In genomic region chr7:107122483-107122882, GRCh38 we compare ENCODE assay signal across 18 cellular contexts. TPM values are rescaled to one million over a fixed set of nuclear protein-coding genes. Genes with fewer than 3 reads are reported as not detected.
DNase-seq lines count a peak whose midpoint lies in the region; ATAC-seq and TF ChIP-seq lines count a peak whose summit lies in the region.
"Had no signal": no experiment of that assay in that cellular context is flagged by ENCODE, and none has a peak within 500 bp of the region (broad histone marks: within the 10 kb centered on the region; RNA-seq: fewer than 3 reads in every experiment).

No MANE protein-coding gene starts in this region.

- POLR2A ChIA-PET in BJ (lab: Charles Lee): no interaction called here
- POLR2A ChIA-PET in CD8-positive, alpha-beta T cell (lab: Charles Lee): interaction anchor here (0.7 kb wide), 1 partner anchor 45 kb away, joined by 3 read pairs; no protein-coding TSS in a partner anchor

- H3K27ac ChIP-seq in SJSA1: peak overlapping the region; percentile 29
- H3K27ac ChIP-seq in rectal smooth muscle tissue (ENCODE audit: low read depth, low read length): peak overlapping the region; percentile 3
- no peak overlapping the region for H3K27ac ChIP-seq in CD8-positive, alpha-beta T cell (ENCODE audit: low read depth, low read length)
- H3K27ac ChIP-seq: PC-9 had no signal

- peaks cover 25% of the 10 kb centered on the region for H3K4me1 ChIP-seq in SJSA1 (replicated peaks)
- H3K4me1 ChIP-seq in rectal smooth muscle tissue (ENCODE audit: control insufficient read depth, insufficient read depth, low read length): no peaks in the 10 kb centered on the region
- peaks cover 8% of the 10 kb centered on the region for H3K4me1 ChIP-seq in CD8-positive, alpha-beta T cell (ENCODE audit: insufficient read depth, low read length)

- H3K27me3 ChIP-seq in BJ (ENCODE audit: control insufficient read depth, insufficient read depth, low read length) (no peaks in the 10 kb centered on the region), SJSA1 (replicated peaks) (no peaks in the 10 kb centered on the region), rectal smooth muscle tissue (ENCODE audit: control insufficient read depth, insufficient read depth, low read length) (no peaks in the 10 kb centered on the region)
- no peaks in the 10 kb centered on the region for H3K27me3 ChIP-seq in CD8-positive, alpha-beta T cell (ENCODE audit: insufficient read depth, low read length)

- CTCF ChIA-PET in BJ (lab: Yijun Ruan, JAX): interaction anchor here (0.8 to 2.1 kb wide), 8 partner anchors 11 to 147 kb away, joined by 3 to 10 read pairs (median 4); partner anchors contain the start of gene HBP1
- CTCF ChIA-PET in CD8-positive, alpha-beta T cell (lab: Charles Lee): interaction anchor here (1.0 to 1.3 kb wide), 3 partner anchors 9 to 602 kb away, joined by 3 to 4 read pairs (median 3); no protein-coding TSS in a partner anchor

- no peak for TF ChIP-seq CTCF in BJ (IDR thresholded peaks at IDR 0.05; ENCODE audit: insufficient read depth, low read depth, low read length)
- no peak for TF ChIP-seq CTCF in fibroblast of villous mesenchyme (IDR thresholded peaks at IDR 0.05; ENCODE audit: insufficient read depth, low read depth, low read length)
- no peak for TF ChIP-seq CTCF in CD8-positive, alpha-beta T cell (IDR thresholded peaks at IDR 0.05)

- H3K4me1 Mint-ChIP-seq in CD8-positive, alpha-beta T cell (ENCODE audit: low read depth): peaks cover 16% of the 10 kb centered on the region

- H3K36me3 ChIP-seq in BJ (ENCODE audit: control insufficient read depth, insufficient read depth, low read length) (no peaks in the 10 kb centered on the region), SJSA1 (no peaks in the 10 kb centered on the region), rectal smooth muscle tissue (ENCODE audit: control insufficient read depth, insufficient read depth, low read length) (no peaks in the 10 kb centered on the region)
- H3K36me3 ChIP-seq in CD8-positive, alpha-beta T cell (ENCODE audit: insufficient read depth, low read length): no peaks in the 10 kb centered on the region

- intact Hi-C loops in CD8-positive, alpha-beta T cell (cut with DNase I, micrococcal nuclease): no loop called here

- no peak for ATAC-seq in HG03135 (IDR thresholded peaks at IDR 0.05; ENCODE audit: unreplicated experiment)
- no peak for ATAC-seq in CD8-positive, alpha-beta T cell
- ATAC-seq: esophagus mucosa, left colon had no signal

- no peak overlapping the region for H3K4me3 Mint-ChIP-seq in CD8-positive, alpha-beta T cell

- DNase-seq in BJ (ENCODE audit: low read depth) (peak; percentile 9), SJSA1 (ENCODE audit: low read depth in 1 of 2, low spot score in 2 of 2) (peak in 1 of 2 experiments; percentile 59), fibroblast of villous mesenchyme (ENCODE audit: low read depth) (peak; percentile 90), NCI-H187 treated with DMSO at 0.1 percent for 48 hours (lab: John Stamatoyannopoulos, UW) (no peak), Ammon's horn (ENCODE audit: low spot score) (no peak)
- DNase-seq in CD8-positive, alpha-beta T cell: no peak
- DNase-seq: activated CD4-positive, CD25-positive, alpha-beta regulatory T cell treated with anti-CD3 and anti-CD28 coated beads, Interleukin-2, amount 50 U/mL, for 72 hours; activated naive CD4-positive, alpha-beta T cell; GF-D8; H7; left colon; naive B cell; NCI-H1694; PC-9; T1000 had no signal

- H3K9ac ChIP-seq in rectal smooth muscle tissue (ENCODE audit: low read length): no peak overlapping the region

- no peaks in the 10 kb centered on the region for H3K36me3 Mint-ChIP-seq in CD8-positive, alpha-beta T cell
- H3K36me3 Mint-ChIP-seq: naive B cell had no signal

- H3K9me3 ChIP-seq in SJSA1 (replicated peaks): no peaks in the 10 kb centered on the region
- H3K9me3 ChIP-seq in CD8-positive, alpha-beta T cell (ENCODE audit: low read length): no peaks in the 10 kb centered on the region

- H3K27me3 Mint-ChIP-seq in CD8-positive, alpha-beta T cell (ENCODE audit: low read depth): no peaks in the 10 kb centered on the region

- H3K4me3 ChIP-seq in BJ (ENCODE audit: low read depth, low read length): no peak overlapping the region
- no peak overlapping the region for H3K4me3 ChIP-seq in SJSA1
- no peak overlapping the region for H3K4me3 ChIP-seq in fibroblast of villous mesenchyme (ENCODE audit: low read depth, low read length)
- H3K4me3 ChIP-seq in rectal smooth muscle tissue (ENCODE audit: low read length): no peak overlapping the region
- H3K4me3 ChIP-seq in CD8-positive, alpha-beta T cell (ENCODE audit: low read depth, low read length): no peak overlapping the region
- H3K4me3 ChIP-seq: PC-9 had no signal

- no peak overlapping the region for H3K27ac Mint-ChIP-seq in CD8-positive, alpha-beta T cell

- no peaks in the 10 kb centered on the region for H3K9me3 Mint-ChIP-seq in CD8-positive, alpha-beta T cell
- H3K9me3 Mint-ChIP-seq: naive B cell had no signal

RNA-seq across cellular contexts. Expression of gene HBP1, which starts 46.3 kb away (rescaled TPM):
- polyA plus RNA-seq in BJ (2011; rRNA removed): 49.9 and 78.7 TPM in 2 replicates
- polyA minus RNA-seq in BJ (2011; rRNA and poly(A)+ RNA removed): 46.0 and 54.4 TPM in 2 replicates
- total RNA-seq in SJSA1 (2014; rRNA removed; shearing (Covaris generic)): 44.8 and 45.5 TPM in 2 replicates
- 53.1 and 66.9 TPM in 2 replicates for total RNA-seq in fibroblast of villous mesenchyme
- total RNA-seq in CD8-positive, alpha-beta T cell: 100 to 1,000 TPM; 233 to 251 TPM

Comparison
In these comparisons a context has a peak if more than half of its experiments do, and no peak if none do; other contexts are left out.
1. DNase-seq: peak in BJ (single experiment) and fibroblast of villous mesenchyme (single experiment); none in CD8-positive, alpha-beta T cell (0 of 7), NCI-H187 treated with DMSO at 0.1 percent for 48 hours (single experiment) and Ammon's horn (single experiment).